ENCODE assay signal across 8 cellular contexts in genomic region chr5:132176987-132177386, GRCh38. TPM values are rescaled to one million over a fixed set of nuclear protein-coding genes. Genes with fewer than 3 reads are reported as not detected.
DNase-seq lines count a peak whose midpoint lies in the region; ATAC-seq and TF ChIP-seq lines count a peak whose summit lies in the region.

No MANE protein-coding gene starts in this region.

- no peak overlapping the region for H3K27ac Mint-ChIP-seq in WTC11
- no peak overlapping the region for H3K27ac Mint-ChIP-seq in activated naive CD4-positive, alpha-beta T cell treated with anti-CD3 and anti-CD28 coated beads for 36 hours

- H3K4me1 Mint-ChIP-seq in WTC11 = peaks cover 20% of the 10 kb centered on the region
- peaks cover 24% of the 10 kb centered on the region for H3K4me1 Mint-ChIP-seq in activated naive CD4-positive, alpha-beta T cell treated with anti-CD3 and anti-CD28 coated beads for 36 hours (ENCODE audit: low read depth)

- peak; percentile 93 for DNase-seq in SIG-M5 treated with dmso at 0.1 percent for 504 hours (lab: John Stamatoyannopoulos, UW; ENCODE audit: unreplicated experiment)
- peak; percentile 34 for DNase-seq in germinal center (ENCODE audit: low spot score)
- no peak for DNase-seq in HEK293T (ENCODE audit: extremely low spot score)
- no peak for DNase-seq in WTC11 (ENCODE audit: low spot score)
- no peak for DNase-seq in NCI-H2196 treated with DMSO at 0.1 percent for 48 hours (lab: John Stamatoyannopoulos, UW; ENCODE audit: unreplicated experiment)
- DNase-seq in activated naive CD4-positive, alpha-beta T cell treated with anti-CD3 and anti-CD28 coated beads for 36 hours = no peak

- CTCF ChIA-PET in HEK293T (lab: Yijun Ruan, JAX) (no interaction called here), WTC11 (lab: Charles Lee) (interaction anchor here (1.1 kb wide), 1 partner anchor 112 kb away, joined by 4 read pairs; no protein-coding TSS in a partner anchor)
- CTCF ChIA-PET in activated naive CD4-positive, alpha-beta T cell treated with anti-CD3 and anti-CD28 coated beads for 36 hours (lab: Charles Lee) = interaction anchor here (0.8 to 5.3 kb wide), 4 partner anchors 61 to 114 kb away, joined by 3 to 30 read pairs (median 4); no protein-coding TSS in a partner anchor

- POLR2A ChIA-PET in HEK293T (lab: Yijun Ruan, JAX) = no interaction called here
- POLR2A ChIA-PET in WTC11 (lab: Charles Lee) = no interaction called here

- ATAC-seq in GM18498 (IDR thresholded peaks at IDR 0.05; ENCODE audit: unreplicated experiment) (peak; percentile 60), HG02678 (IDR thresholded peaks at IDR 0.05; ENCODE audit: unreplicated experiment) (peak; percentile 38), WTC11 (no peak)

- intact Hi-C loops in activated naive CD4-positive, alpha-beta T cell treated with anti-CD3 and anti-CD28 coated beads for 36 hours (cut with micrococcal nuclease) = loop anchor here (1.0 kb wide), 3 partner anchors 74 to 112 kb away; no protein-coding TSS in a partner anchor

- no peak overlapping the region for H3K4me3 Mint-ChIP-seq in WTC11
- no peak overlapping the region for H3K4me3 Mint-ChIP-seq in activated naive CD4-positive, alpha-beta T cell treated with anti-CD3 and anti-CD28 coated beads for 36 hours

- no peaks in the 10 kb centered on the region for H3K9me3 Mint-ChIP-seq in WTC11
- H3K9me3 Mint-ChIP-seq in activated naive CD4-positive, alpha-beta T cell treated with anti-CD3 and anti-CD28 coated beads for 36 hours = no peaks in the 10 kb centered on the region

- no peaks in the 10 kb centered on the region for H3K36me3 Mint-ChIP-seq in WTC11
- no peaks in the 10 kb centered on the region for H3K36me3 Mint-ChIP-seq in activated naive CD4-positive, alpha-beta T cell treated with anti-CD3 and anti-CD28 coated beads for 36 hours (ENCODE audit: low read depth)

- TF ChIP-seq CTCF in WTC11 (IDR thresholded peaks at IDR 0.05) = no peak

- peaks cover 3% of the 10 kb centered on the region; the same call in 1 of the 2 replicates for H3K27me3 Mint-ChIP-seq in WTC11 (ENCODE audit: low read depth)
- peaks cover 4% of the 10 kb centered on the region for H3K27me3 Mint-ChIP-seq in activated naive CD4-positive, alpha-beta T cell treated with anti-CD3 and anti-CD28 coated beads for 36 hours (ENCODE audit: low read depth)

TF ChIP-seq in HEK293T, 16 proteins besides CTCF, POLR2A, EP300 and RAD21:
- TF ChIP-seq L3MBTL2 (conservative IDR thresholded peaks at IDR 0.05) = no peak

TF ChIP-seq in WTC11, 78 proteins besides CTCF, POLR2A, EP300 and RAD21:
- no peak for TF ChIP-seq IRF2 (CRISPR knock-in tag; IDR thresholded peaks at IDR 0.05; ENCODE audit: borderline replicate concordance, low read depth)
- no peak for TF ChIP-seq MLX (CRISPR knock-in tag; IDR thresholded peaks at IDR 0.05)
- no peak for TF ChIP-seq AFF4 (CRISPR knock-in tag; IDR thresholded peaks at IDR 0.05; ENCODE audit: borderline replicate concordance)
- TF ChIP-seq RORB (CRISPR knock-in tag; IDR thresholded peaks at IDR 0.05) = no peak
- no peak for TF ChIP-seq MXD4 (CRISPR knock-in tag; IDR thresholded peaks at IDR 0.05; ENCODE audit: borderline replicate concordance)
- no peak for TF ChIP-seq ZNF263 (CRISPR knock-in tag; IDR thresholded peaks at IDR 0.05; ENCODE audit: low read depth)
- no peak for TF ChIP-seq EMX1 (CRISPR knock-in tag; IDR thresholded peaks at IDR 0.05)
- no peak for TF ChIP-seq MAX (CRISPR knock-in tag; IDR thresholded peaks at IDR 0.05)
- no peak for TF ChIP-seq ZNF512 (CRISPR knock-in tag; IDR thresholded peaks at IDR 0.05; ENCODE audit: borderline replicate concordance)
- TF ChIP-seq, protein P1, sequence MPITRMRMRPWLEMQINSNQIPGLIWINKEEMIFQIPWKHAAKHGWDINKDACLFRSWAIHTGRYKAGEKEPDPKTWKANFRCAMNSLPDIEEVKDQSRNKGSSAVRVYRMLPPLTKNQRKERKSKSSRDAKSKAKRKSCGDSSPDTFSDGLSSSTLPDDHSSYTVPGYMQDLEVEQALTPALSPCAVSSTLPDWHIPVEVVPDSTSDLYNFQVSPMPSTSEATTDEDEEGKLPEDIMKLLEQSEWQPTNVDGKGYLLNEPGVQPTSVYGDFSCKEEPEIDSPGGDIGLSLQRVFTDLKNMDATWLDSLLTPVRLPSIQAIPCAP (CRISPR knock-in tag; IDR thresholded peaks at IDR 0.05) = no peak

RNA-seq across cellular contexts. Expression of gene P4HA2, which starts 50.7 kb away (rescaled TPM):
- 15.1 to 19.0 TPM (median 17.8 TPM) in 3 replicates for total RNA-seq in WTC11 (2021)
- under 1 TPM; 0.47 to 0.74 TPM for total RNA-seq in activated naive CD4-positive, alpha-beta T cell treated with anti-CD3 and anti-CD28 coated beads for 36 hours

Comparison
In these comparisons a context has a peak if more than half of its experiments do, and no peak if none do; other contexts are left out.
1. DNase-seq: peak in SIG-M5 treated with dmso at 0.1 percent for 504 hours (single experiment) and germinal center (single experiment); none in HEK293T (single experiment), WTC11 (single experiment), NCI-H2196 treated with DMSO at 0.1 percent for 48 hours (single experiment) and activated naive CD4-positive, alpha-beta T cell treated with anti-CD3 and anti-CD28 coated beads for 36 hours (single experiment).